Comparison of ENCODE assay signal across 22 cellular contexts in the genomic region with DNA sequence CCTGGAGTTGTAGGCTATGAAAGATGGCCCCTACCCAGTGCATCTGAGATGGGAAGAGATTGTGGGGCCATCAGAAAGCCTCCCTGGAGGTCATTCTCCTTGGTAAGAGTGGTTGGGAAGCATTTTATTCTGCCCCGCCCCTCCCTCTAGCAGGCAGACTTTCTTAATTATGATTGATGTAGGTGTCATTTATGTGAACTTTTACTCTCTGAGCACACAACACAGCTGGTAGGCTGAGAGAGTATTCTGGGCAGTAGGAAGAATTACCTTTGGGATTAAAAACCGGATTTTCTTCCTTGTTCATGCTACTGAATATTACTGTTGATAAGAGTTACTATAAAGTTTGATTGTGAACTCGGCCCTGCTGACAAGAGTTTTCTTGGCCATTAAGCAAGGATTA.
"Had no signal": no experiment of that assay in that cellular context is flagged by ENCODE, and none has a peak within 500 bp of the region (broad histone marks: within the 10 kb centered on the region; RNA-seq: fewer than 3 reads in every experiment).

No MANE protein-coding gene starts in this region.

- DNase-seq: cortex of kidney; effector memory CD8-positive, alpha-beta T cell; erythroblast; hypothalamus; immature natural killer cell; islet precursor cell; kidney glomerular epithelial cell; naive B cell; right lobe of liver; stimulated activated CD4-positive, alpha-beta T cell treated with anti-CD3 and anti-CD28 coated beads, Interleukin-12 subunit alpha, Interleukin-12 subunit beta, amount 100 ng/mL, for 4 hours; stimulated activated CD4-positive, alpha-beta T cell treated with anti-CD3 and anti-CD28 coated beads, Interleukin-1b, Interleukin-23, amount 100 ng/mL, for 48 hours; stimulated activated CD4-positive, alpha-beta T cell treated with anti-CD3 and anti-CD28 coated beads, Interleukin-4, amount 100 ng/mL, for 1 hour; stimulated activated CD8-positive, alpha-beta memory T cell treated with anti-CD3 and anti-CD28 coated beads, Interleukin-4, amount 100 ng/mL, for 48 hours; stimulated activated naive CD4-positive, alpha-beta T cell; stimulated activated naive CD8-positive, alpha-beta T cell treated with anti-CD3 and anti-CD28 coated beads, Interleukin-15, amount 100 ng/mL, for 72 hours; transverse colon had no signal

- H3K27ac ChIP-seq: neural progenitor cell, parathyroid adenoma, right lobe of liver, suprapubic skin, transverse colon, vagina had no signal

- ATAC-seq: effector memory CD8-positive, alpha-beta T cell; right lobe of liver; stimulated activated naive CD8-positive, alpha-beta T cell treated with anti-CD3 and anti-CD28 coated beads, Interleukin-15, amount 100 ng/mL, for 72 hours had no signal

- H3K4me1 ChIP-seq: neural progenitor cell, parathyroid adenoma had no signal

- H3K9me3 ChIP-seq: right lobe of liver, suprapubic skin, transverse colon, vagina had no signal

- H3K27me3 ChIP-seq: neural progenitor cell, right lobe of liver, suprapubic skin, transverse colon, vagina had no signal

- H3K36me3 ChIP-seq: neural progenitor cell, right lobe of liver, suprapubic skin, transverse colon, vagina had no signal

- H3K4me3 ChIP-seq: lung, neural progenitor cell, right lobe of liver, smooth muscle cell, suprapubic skin, transverse colon, vagina had no signal
